17 cellular contexts compared by ENCODE assay signal in the genomic region with DNA sequence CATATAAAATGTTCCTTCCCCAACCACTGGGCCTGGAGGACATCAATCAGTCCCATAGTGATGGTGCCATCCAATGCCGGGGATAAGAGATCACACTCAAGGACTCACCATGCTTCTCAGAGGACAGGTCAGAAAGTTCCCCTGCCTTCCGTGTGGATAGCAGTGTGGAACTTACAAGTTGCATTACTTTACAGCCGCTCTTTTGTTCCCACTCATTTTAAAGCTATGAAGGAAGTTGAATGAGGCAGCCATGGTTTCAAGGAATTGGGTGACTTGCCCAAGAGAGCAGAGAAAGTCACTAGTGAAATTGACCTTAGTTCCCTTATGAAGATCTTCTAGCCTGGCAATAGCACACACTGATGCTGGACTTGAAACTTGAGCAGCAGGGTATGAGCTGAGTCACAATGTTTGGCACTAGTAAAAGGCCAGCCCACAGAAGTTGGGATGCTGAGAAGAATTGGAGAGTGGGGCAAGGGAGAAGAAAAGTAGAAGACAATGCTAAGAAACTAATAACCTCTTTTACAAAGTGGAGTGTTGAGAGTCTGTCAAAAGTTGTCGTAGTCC.
DNase-seq lines count a peak whose midpoint lies in the region; ATAC-seq and TF ChIP-seq lines count a peak whose summit lies in the region.
"Had no signal": no experiment of that assay in that cellular context is flagged by ENCODE, and none has a peak within 500 bp of the region (broad histone marks: within the 10 kb centered on the region; RNA-seq: fewer than 3 reads in every experiment).

No MANE protein-coding gene starts in this region.

- CTCF ChIA-PET in AG04449 (lab: Yijun Ruan, JAX) = interaction anchor here (1.0 kb wide), 1 partner anchor 253 kb away, joined by 3 read pairs; no protein-coding TSS in a partner anchor

- peaks cover 21% of the 10 kb centered on the region for H3K36me3 Mint-ChIP-seq in HFFc6 (ENCODE audit: low read depth)

- H3K9me3 Mint-ChIP-seq in HFFc6 = peaks cover 9% of the 10 kb centered on the region

- no peak overlapping the region for H3K4me3 Mint-ChIP-seq in HFFc6
- H3K4me3 Mint-ChIP-seq: activated naive CD4-positive, alpha-beta T cell treated with anti-CD3 and anti-CD28 coated beads for 36 hours had no signal

- no peak overlapping the region for H3K27ac ChIP-seq in brain microvascular endothelial cell
- no peak overlapping the region for H3K27ac ChIP-seq in stomach
- H3K27ac ChIP-seq: colonic mucosa, esophagus squamous epithelium, KMS-11, RWPE1, thyroid gland had no signal

- no peaks in the 10 kb centered on the region for H3K9me3 ChIP-seq in stomach
- H3K9me3 ChIP-seq: colonic mucosa, esophagus squamous epithelium, thyroid gland had no signal

- no peak for TF ChIP-seq POLR2A in stomach (IDR thresholded peaks at IDR 0.05)

- ATAC-seq in HG02840 (IDR thresholded peaks at IDR 0.05; ENCODE audit: low FRiP score, unreplicated experiment) (no peak), HG03097 (IDR thresholded peaks at IDR 0.05; ENCODE audit: low FRiP score, unreplicated experiment) (no peak)

- peak; percentile 50 for DNase-seq in AG04449 (ENCODE audit: low read depth, low spot score)
- DNase-seq in HFFc6 = peak; percentile 63
- DNase-seq in brain microvascular endothelial cell = peak; percentile 39
- peak; percentile 55 for DNase-seq in kidney tubule cell (ENCODE audit: low spot score)
- DNase-seq in stomach = no peak
- DNase-seq in cerebellar cortex (ENCODE audit: low spot score) = no peak
- DNase-seq: activated naive CD4-positive, alpha-beta T cell treated with anti-CD3 and anti-CD28 coated beads for 36 hours; AML-193; colonic mucosa; esophagus squamous epithelium; NCI-H1436 treated with DMSO at 0.1 percent for 48 hours; NCI-H526 treated with DMSO at 0.1 percent for 48 hours had no signal

- peak overlapping the region; percentile 44 for H3K27ac Mint-ChIP-seq in HFFc6
- H3K27ac Mint-ChIP-seq: activated naive CD4-positive, alpha-beta T cell treated with anti-CD3 and anti-CD28 coated beads for 36 hours had no signal

- 45 to 67% (median 47%) methylated on average over 4 of the region's 4 CpGs for WGBS in stomach, 5 donors

- no peaks in the 10 kb centered on the region; the same call in 1 of the 2 replicates for H3K27me3 Mint-ChIP-seq in HFFc6 (ENCODE audit: insufficient read depth)

- H3K27me3 ChIP-seq in brain microvascular endothelial cell (replicated peaks) (no peaks in the 10 kb centered on the region), stomach (peaks cover 0 to 7% (median 0%) of the 10 kb centered on the region in 3 donors)
- H3K27me3 ChIP-seq: colonic mucosa, thyroid gland had no signal

- TF ChIP-seq CTCF in AG04449 (IDR thresholded peaks at IDR 0.05; ENCODE audit: insufficient read depth, low read length, missing control alignments) = no peak
- no peak for TF ChIP-seq CTCF in HFFc6 (IDR thresholded peaks at IDR 0.05)
- no peak for TF ChIP-seq CTCF in brain microvascular endothelial cell (IDR thresholded peaks at IDR 0.05; ENCODE audit: low read depth, low read length, missing control alignments)
- TF ChIP-seq CTCF in stomach (IDR thresholded peaks at IDR 0.05) = no peak

- no peaks in the 10 kb centered on the region for H3K36me3 ChIP-seq in brain microvascular endothelial cell (replicated peaks)
- H3K36me3 ChIP-seq in stomach = no peaks in the 10 kb centered on the region
- H3K36me3 ChIP-seq: colonic mucosa, esophagus squamous epithelium, thyroid gland had no signal

- no peak overlapping the region for H3K4me3 ChIP-seq in AG04449 (ENCODE audit: low read depth, low read length)
- H3K4me3 ChIP-seq in brain microvascular endothelial cell (ENCODE audit: low read depth, low read length) = no peak overlapping the region
- H3K4me3 ChIP-seq in stomach = no peak overlapping the region
- H3K4me3 ChIP-seq: colonic mucosa, esophagus squamous epithelium, thyroid gland had no signal

- H3K4me1 Mint-ChIP-seq in HFFc6 (ENCODE audit: low read depth) = peaks cover 42% of the 10 kb centered on the region

- H3K4me1 ChIP-seq in stomach = peaks cover 7 to 12% (median 8%) of the 10 kb centered on the region in 4 donors

- in situ Hi-C loops in brain microvascular endothelial cell (cut with HindIII; ENCODE audit: low pct_ligation_motif_present, low sequenced_read_pairs) = loop anchor here (25.0 kb wide), 1 partner anchor 619 kb away; no protein-coding TSS in a partner anchor

- POLR2A ChIA-PET in AG04449 (lab: Yijun Ruan, JAX) = no interaction called here

- TF ChIP-seq EP300 in stomach (IDR thresholded peaks at IDR 0.05) = no peak

- intact Hi-C loops in stomach (cut with DNase I; ENCODE audit: low total_unique reads) = no loop called here

Comparison
In these comparisons a context has a peak if more than half of its experiments do, and no peak if none do; other contexts are left out.
1. DNase-seq: peak in AG04449 (single experiment), HFFc6 (single experiment), brain microvascular endothelial cell (single experiment) and kidney tubule cell (single experiment); none in stomach (single experiment) and cerebellar cortex (single experiment).